ENCODE assay signal across 19 cellular contexts in the genomic region with DNA sequence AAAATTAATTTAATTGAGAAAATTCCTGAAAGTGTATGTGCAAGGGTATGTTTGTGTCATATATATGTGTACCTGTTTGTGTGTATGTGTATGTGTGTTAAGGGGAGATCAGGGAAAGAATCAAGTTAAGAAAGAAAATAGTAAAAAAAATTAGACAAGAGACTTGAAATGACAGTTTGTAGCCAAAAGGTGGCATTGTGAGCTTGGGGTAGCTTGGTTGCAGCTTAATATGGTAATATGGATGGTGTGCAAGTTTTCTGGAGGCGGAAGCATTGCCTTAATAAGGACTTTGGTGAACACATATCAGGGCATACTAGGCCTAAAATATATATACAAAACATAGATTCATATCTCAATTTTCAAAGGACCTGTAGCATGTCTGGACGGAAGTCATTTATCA.
A peak's percentile ranks its signal among the peaks of the same experiment; 100 is the strongest.
DNase-seq lines count a peak whose midpoint lies in the region; ATAC-seq and TF ChIP-seq lines count a peak whose summit lies in the region.
"Had no signal": no experiment of that assay in that cellular context is flagged by ENCODE, and none has a peak within 500 bp of the region (broad histone marks: within the 10 kb centered on the region; RNA-seq: fewer than 3 reads in every experiment).

No MANE protein-coding gene starts in this region.

- H3K4me1 ChIP-seq in PC-9 (replicated peaks; ENCODE audit: insufficient read depth): no peaks in the 10 kb centered on the region
- H3K4me1 ChIP-seq in MM.1S (ENCODE audit: low read length): no peaks in the 10 kb centered on the region
- H3K4me1 ChIP-seq: BLaER1 had no signal

- H3K4me3 ChIP-seq in AG04450 (ENCODE audit: low read depth, low read length): no peak overlapping the region
- H3K4me3 ChIP-seq in PC-9: no peak overlapping the region
- no peak overlapping the region for H3K4me3 ChIP-seq in fibroblast of mammary gland (ENCODE audit: control insufficient read depth, low read depth, low read length)
- no peak overlapping the region for H3K4me3 ChIP-seq in MM.1S (ENCODE audit: low read length)
- H3K4me3 ChIP-seq: BLaER1 had no signal

- H3K36me3 ChIP-seq in PC-9 (ENCODE audit: low read depth) (no peaks in the 10 kb centered on the region), MM.1S (replicated peaks; ENCODE audit: insufficient read depth, low read length) (no peaks in the 10 kb centered on the region)

- H2AFZ ChIP-seq in PC-9: no peak overlapping the region
- H2AFZ ChIP-seq in MM.1S (ENCODE audit: low read length): no peak overlapping the region

- TF ChIP-seq CTCF in AG04450 (IDR thresholded peaks at IDR 0.05; ENCODE audit: low read depth, low read length): peak; percentile 34
- TF ChIP-seq CTCF in GM12874 (IDR thresholded peaks at IDR 0.05; ENCODE audit: insufficient read depth, low read depth, low read length): peak; percentile 6; the same call in 1 of the 2 replicates
- peak; percentile 39 for TF ChIP-seq CTCF in PC-9 (conservative IDR thresholded peaks at IDR 0.05)
- TF ChIP-seq CTCF in fibroblast of mammary gland (conservative IDR thresholded peaks at IDR 0.05; ENCODE audit: control insufficient read depth, insufficient read depth, low read depth, low read length): peak; percentile 29
- TF ChIP-seq CTCF in MM.1S (IDR thresholded peaks at IDR 0.05; ENCODE audit: low read length): no peak
- TF ChIP-seq CTCF in GM10266 (IDR thresholded peaks at IDR 0.05; ENCODE audit: control insufficient read depth, insufficient read depth, low read depth, missing control alignments): no peak

- BruUV-seq in PC-9 (replicated peaks; lab: Mats Ljungman, UMichigan): no TSS peak

- H3K27me3 ChIP-seq in AG04450 (ENCODE audit: control insufficient read depth, insufficient read depth, low read length) (no peaks in the 10 kb centered on the region), PC-9 (ENCODE audit: insufficient read depth, low read depth) (no peaks in the 10 kb centered on the region), MM.1S (replicated peaks; ENCODE audit: insufficient read depth, low read length) (no peaks in the 10 kb centered on the region)
- H3K27me3 ChIP-seq: BLaER1 had no signal

- no peak overlapping the region for H3K9ac ChIP-seq in MM.1S (ENCODE audit: low read length)
- H3K9ac ChIP-seq: BLaER1 had no signal

- no peak for DNase-seq in AG04450 (ENCODE audit: low read depth, low spot score)
- DNase-seq in PC-9: no peak
- peak; percentile 17 for DNase-seq in fibroblast of mammary gland (ENCODE audit: low read depth)
- no peak for DNase-seq in MM.1S
- DNase-seq in midbrain (lab: John Stamatoyannopoulos, UW): no peak
- no peak for DNase-seq in GM10266 (ENCODE audit: extremely low spot score)
- DNase-seq: activated CD4-positive, alpha-beta T cell treated with anti-CD3 and anti-CD28 coated beads for 4 hours; activated naive CD8-positive, alpha-beta T cell treated with anti-CD3 and anti-CD28 coated beads, Interleukin-2, amount 10 ng/mL, durations not matched to agents 7 days and 5 days; activated T-cell treated with anti-CD3 and anti-CD28 coated beads, Interleukin-2, amount 50 U/mL, for 48 hours; central memory CD4-positive, alpha-beta T cell; DMS79; head of caudate nucleus; mesendoderm; NCI-H1694; NCI-H510A; trophoblast cell had no signal

- ATAC-seq in GM19324 (IDR thresholded peaks at IDR 0.05; ENCODE audit: low FRiP score, unreplicated experiment): no peak

- POLR2A ChIA-PET in AG04450 (lab: Yijun Ruan, JAX): no interaction called here
- POLR2A ChIA-PET in PC-9 (lab: Charles Lee; ENCODE audit: unreplicated experiment): no interaction called here

- H3K79me2 ChIP-seq in PC-9 (ENCODE audit: low read depth) (no peaks in the 10 kb centered on the region), MM.1S (ENCODE audit: low read length) (no peaks in the 10 kb centered on the region)

- H3K9me3 ChIP-seq in AG04450 (ENCODE audit: control insufficient read depth, insufficient read depth, low read length): peaks cover 13% of the 10 kb centered on the region; the same call in 1 of the 2 replicates
- H3K9me3 ChIP-seq in PC-9 (ENCODE audit: insufficient read depth, low read depth): peaks cover 18% of the 10 kb centered on the region
- H3K9me3 ChIP-seq in MM.1S (replicated peaks; ENCODE audit: insufficient read depth, low read length): no peaks in the 10 kb centered on the region

- no peak overlapping the region for H3K27ac ChIP-seq in AG04450 (ENCODE audit: low read depth, low read length)
- H3K27ac ChIP-seq in PC-9: no peak overlapping the region
- H3K27ac ChIP-seq in MM.1S (ENCODE audit: low read length): no peak overlapping the region
- H3K27ac ChIP-seq: BLaER1 had no signal

- intact Hi-C loops in PC-9 (cut with micrococcal nuclease; ENCODE audit: unreplicated experiment): no loop called here

- H4K20me1 ChIP-seq in PC-9 (ENCODE audit: insufficient read depth) (no peaks in the 10 kb centered on the region), MM.1S (ENCODE audit: insufficient read depth, low read length) (no peaks in the 10 kb centered on the region)
- H4K20me1 ChIP-seq: BLaER1 had no signal

- no peaks in the 10 kb centered on the region for H3K9me2 ChIP-seq in PC-9 (ENCODE audit: insufficient read depth)
- no peaks in the 10 kb centered on the region for H3K9me2 ChIP-seq in MM.1S (replicated peaks; ENCODE audit: insufficient read depth, low read length)

- H3K4me2 ChIP-seq in PC-9 (no peak overlapping the region), MM.1S (ENCODE audit: low read depth, low read length) (no peak overlapping the region)
- H3K4me2 ChIP-seq: BLaER1 had no signal

- CTCF ChIA-PET in AG04450 (lab: Charles Lee) (interaction anchor here (0.8 to 2.0 kb wide), 2 partner anchors 130 to 149 kb away, joined by 4 to 12 read pairs; partner anchors contain the start of gene INSYN2B), PC-9 (lab: Charles Lee) (interaction anchor here (0.9 kb wide), 1 partner anchor 130 kb away, joined by 4 read pairs; the partner anchor contains the start of gene INSYN2B)

- no peaks in the 10 kb centered on the region for H3F3A ChIP-seq in PC-9 (ENCODE audit: insufficient read depth, low read depth)
- no peaks in the 10 kb centered on the region for H3F3A ChIP-seq in MM.1S (ENCODE audit: insufficient read depth, low read length)

Comparison
In these comparisons a context has a peak if more than half of its experiments do, and no peak if none do; other contexts are left out.
1. CTCF ChIP-seq: peak in AG04450 (single experiment), GM12874 (single experiment), PC-9 (single experiment) and fibroblast of mammary gland (single experiment); none in MM.1S (single experiment) and GM10266 (single experiment).